ENCODE assay signal across 11 cellular contexts in genomic region chr21:30487336-30487735, GRCh38. TPM values are rescaled to one million over a fixed set of nuclear protein-coding genes. Genes with fewer than 3 reads are reported as not detected.
"Had no signal": no experiment of that assay in that cellular context is flagged by ENCODE, and none has a peak within 500 bp of the region (broad histone marks: within the 10 kb centered on the region; RNA-seq: fewer than 3 reads in every experiment).

A gene with protein sequence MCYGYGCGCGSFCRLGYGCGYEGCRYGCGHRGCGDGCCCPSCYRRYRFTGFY (minus strand): TSS chr21:30487436. CDS start chr21:30487348, 88 bp downstream.

- H3K4me2 ChIP-seq: GM23338 had no signal

- H3K36me3 ChIP-seq: HAP-1 had no signal

- DNase-seq: GM23248, GOT3, H7, H9, HCEC 1CT, HFFc6 had no signal

- H3K9ac ChIP-seq: GM23248 had no signal

- H3K4me1 ChIP-seq: HAP-1 had no signal

- H2AFZ ChIP-seq: GM23248, GM23338 had no signal

- H3K27ac ChIP-seq: GM23248 had no signal

- H3K4me3 ChIP-seq: GM23248, GM23338, HAP-1 had no signal

- ATAC-seq: GM23338, HCT116 had no signal

RNA-seq across cellular contexts. Expression of the gene that starts here (rescaled TPM):
- total RNA-seq: GM23248, GM23338, H1, H4, H7, H9, HFFc6 had no signal
- polyA plus RNA-seq: GM23248, GM23338, H1 had no signal
